19 cellular contexts compared by ENCODE assay signal in genomic region chr15:38588672-38589071, GRCh38. TPM values are rescaled to one million over a fixed set of nuclear protein-coding genes. Genes with fewer than 3 reads are reported as not detected.
DNase-seq lines count a peak whose midpoint lies in the region; ATAC-seq, FAIRE-seq and TF ChIP-seq lines count a peak whose summit lies in the region.
"Had no signal": no experiment of that assay in that cellular context is flagged by ENCODE, and none has a peak within 500 bp of the region (broad histone marks: within the 10 kb centered on the region; RNA-seq: fewer than 3 reads in every experiment).

No MANE protein-coding gene starts in this region.

- CTCF ChIA-PET in Calu3 (lab: Charles Lee) = interaction anchor here (0.9 to 1.8 kb wide), 2 partner anchors 25 to 148 kb away, joined by 3 to 4 read pairs; partner anchors contain the start of gene RASGRP1

- H3K4me3 ChIP-seq in spleen = no peak overlapping the region
- H3K4me3 ChIP-seq: BLaER1, colonic mucosa, HAP-1, right lobe of liver, upper lobe of left lung had no signal

- H3K9me3 Mint-ChIP-seq in Calu3 (ENCODE audit: low read depth, unreplicated experiment) (peaks cover 1% of the 10 kb centered on the region), neural crest cell (peaks cover 7% of the 10 kb centered on the region)

- H3K27ac Mint-ChIP-seq in Calu3 (ENCODE audit: unreplicated experiment) = peak overlapping the region; percentile 81
- peak overlapping the region; percentile 79 for H3K27ac Mint-ChIP-seq in neural crest cell (ENCODE audit: unreplicated experiment)
- H3K27ac Mint-ChIP-seq: nephron had no signal

- TF ChIP-seq CTCF in Calu3 (IDR thresholded peaks at IDR 0.05; ENCODE audit: unreplicated experiment) (no peak), neural crest cell (conservative IDR thresholded peaks at IDR 0.05) (no peak), spleen (IDR thresholded peaks at IDR 0.05 in 8 of 11, conservative IDR thresholded peaks at IDR 0.05 in 3 of 11) (no peak)

- DNase-seq in Calu3 (peak; percentile 5), RCC 7860 (ENCODE audit: low spot score) (peak; percentile 21), epidermal melanocyte (ENCODE audit: insufficient read length, low spot score) (peak; percentile 51), neural crest cell (ENCODE audit: low read depth, low spot score) (no peak), GOT3 (lab: John Stamatoyannopoulos, UW) (no peak), spleen (no peak), NCI-H1417 (lab: John Stamatoyannopoulos, UW) (no peak)
- DNase-seq: activated CD4-positive, alpha-beta T cell treated with anti-CD3 and anti-CD28 coated beads for 1 hour; colonic mucosa; DMS153; NCI-H2029 treated with DMSO at 0.1 percent for 48 hours; right lobe of liver; stimulated activated CD4-positive, alpha-beta T cell treated with anti-CD3 and anti-CD28 coated beads, Interleukin-4, amount 100 ng/mL, for 1 hour; upper lobe of left lung had no signal

- H3K27ac ChIP-seq in spleen = no peak overlapping the region
- H3K27ac ChIP-seq: BLaER1, colonic mucosa, right lobe of liver, upper lobe of left lung had no signal

- H3K4me1 Mint-ChIP-seq in Calu3 (ENCODE audit: low read depth, unreplicated experiment) (peaks cover 6% of the 10 kb centered on the region), neural crest cell (peaks cover 23% of the 10 kb centered on the region)
- H3K4me1 Mint-ChIP-seq: nephron had no signal

- no peak for TF ChIP-seq POLR2A in spleen (IDR thresholded peaks at IDR 0.05)

- no peak for ATAC-seq in HG02678 (IDR thresholded peaks at IDR 0.05; ENCODE audit: unreplicated experiment)
- ATAC-seq: right lobe of liver, Right ventricle myocardium inferior had no signal

- peaks cover 0 to 6% (median 0%) of the 10 kb centered on the region in 8 donors for H3K9me3 ChIP-seq in spleen
- H3K9me3 ChIP-seq: BLaER1, colonic mucosa, HAP-1, right lobe of liver, upper lobe of left lung had no signal

- peak; percentile 35 for FAIRE-seq in RCC 7860 (lab: Jason Lieb, UNC)

- no peaks in the 10 kb centered on the region for H3K36me3 ChIP-seq in spleen
- H3K36me3 ChIP-seq: BLaER1, colonic mucosa, HAP-1, right lobe of liver, upper lobe of left lung had no signal

- BruUV-seq in Calu3 (replicated peaks; lab: Mats Ljungman, UMichigan) = no TSS peak

- no peaks in the 10 kb centered on the region for H3K27me3 ChIP-seq in spleen (replicated peaks in 1 of 7)
- H3K27me3 ChIP-seq: BLaER1, colonic mucosa, right lobe of liver, upper lobe of left lung had no signal

- H3K27me3 Mint-ChIP-seq in Calu3 (ENCODE audit: unreplicated experiment) (no peaks in the 10 kb centered on the region), neural crest cell (ENCODE audit: low read depth) (no peaks in the 10 kb centered on the region)

- 65 to 76% (median 68%) methylated on average over 3 of the region's 3 CpGs for WGBS in spleen, 5 donors

- peaks cover 0 to 13% (median 6%) of the 10 kb centered on the region in 6 donors for H3K4me1 ChIP-seq in spleen
- H3K4me1 ChIP-seq: BLaER1, colonic mucosa, HAP-1, right lobe of liver, upper lobe of left lung had no signal

- no peak overlapping the region for H3K4me3 Mint-ChIP-seq in Calu3 (ENCODE audit: low read depth, unreplicated experiment)
- peak overlapping the region; percentile 12 for H3K4me3 Mint-ChIP-seq in neural crest cell
- H3K4me3 Mint-ChIP-seq: nephron had no signal

- intact Hi-C loops in Calu3 (cut with micrococcal nuclease; ENCODE audit: unreplicated experiment) (loop anchor here (5.0 kb wide), 1 partner anchor 34 kb away; no protein-coding TSS in a partner anchor), spleen (cut with DNase I; ENCODE audit: low total_unique reads) (no loop called here)

- H3K36me3 Mint-ChIP-seq in Calu3 (ENCODE audit: insufficient read depth, unreplicated experiment) = no peaks in the 10 kb centered on the region
- peaks cover under 1% of the 10 kb centered on the region for H3K36me3 Mint-ChIP-seq in neural crest cell (ENCODE audit: low read depth)

RNA-seq across cellular contexts. Expression of gene RASGRP1, which starts 24.1 kb away (rescaled TPM):
- total RNA-seq in Calu3 (2022) (9.0 and 15.1 TPM in 2 replicates), neural crest cell (1.6 and 1.8 TPM in 2 replicates), spleen (10 to 100 TPM; 13.5 to 25.0 (median 19.2) TPM)
- polyA plus RNA-seq in spleen = 1 to 10 TPM; 1.5 to 3.4 (median 2.1) TPM

Comparison
In these comparisons a context has a peak if more than half of its experiments do, and no peak if none do; other contexts are left out.
1. DNase-seq: peak in Calu3 (single experiment), RCC 7860 (single experiment) and epidermal melanocyte (single experiment); none in neural crest cell (single experiment), GOT3 (single experiment), spleen (single experiment) and NCI-H1417 (0 of 3).